8 cellular contexts compared by ENCODE assay signal in genomic region chr2:38602136-38602731, GRCh38. TPM values are rescaled to one million over a fixed set of nuclear protein-coding genes. Genes with fewer than 3 reads are reported as not detected.
A peak's percentile ranks its signal among the peaks of the same experiment; 100 is the strongest.
DNase-seq lines count a peak whose midpoint lies in the region; ATAC-seq and TF ChIP-seq lines count a peak whose summit lies in the region.

No MANE protein-coding gene starts in this region.

- H3K4me1 Mint-ChIP-seq in naive thymus-derived CD4-positive, alpha-beta T cell = peaks cover 29 to 55% (median 49%) of the 10 kb centered on the region in 7 donors

- H3K27me3 ChIP-seq in Karpas-422 (ENCODE audit: low read length) (no peaks in the 10 kb centered on the region), thymus (ENCODE audit: control insufficient read depth, insufficient read depth) (no peaks in the 10 kb centered on the region)
- no peaks in the 10 kb centered on the region for H3K27me3 ChIP-seq in naive thymus-derived CD4-positive, alpha-beta T cell (ENCODE audit: control insufficient read depth in 2 of 2, insufficient read depth in 2 of 2, low read length in 2 of 2)

- H3K4me3 Mint-ChIP-seq in naive thymus-derived CD4-positive, alpha-beta T cell = peak overlapping the region; percentile 84 to 97 (median 92)

- H3K4me2 ChIP-seq in Karpas-422 (ENCODE audit: low read depth, low read length, poor library complexity, severe bottlenecking) = peak overlapping the region; percentile 97

- peak overlapping the region; percentile 64 to 89 (median 83) for H3K27ac Mint-ChIP-seq in naive thymus-derived CD4-positive, alpha-beta T cell

- peaks cover 0 to 4% (median 0%) of the 10 kb centered on the region in 5 donors for H3K36me3 Mint-ChIP-seq in naive thymus-derived CD4-positive, alpha-beta T cell

- H3K9me3 ChIP-seq in Karpas-422 (ENCODE audit: low read length) (no peaks in the 10 kb centered on the region), thymus (ENCODE audit: control insufficient read depth) (no peaks in the 10 kb centered on the region)
- H3K9me3 ChIP-seq in naive thymus-derived CD4-positive, alpha-beta T cell (ENCODE audit: control insufficient read depth in 2 of 3, low read length in 3 of 3) = no peaks in the 10 kb centered on the region

- intact Hi-C loops in naive thymus-derived CD4-positive, alpha-beta T cell (cut with micrococcal nuclease) = loop anchor here (2.0 to 5.0 kb wide), 6 partner anchors 25 to 520 kb away; partner anchors contain the start of genes SOS1 (in 2 of the 2) and ATL2 (in 1 of the 2)

- POLR2A ChIA-PET in naive thymus-derived CD4-positive, alpha-beta T cell (lab: Charles Lee) = interaction anchor here (0.6 to 6.4 kb wide), 14 partner anchors 12 to 148 kb away, joined by 3 to 61 read pairs (median 4); partner anchors contain the start of genes GALM and SRSF7

- ATAC-seq in GM21528 (IDR thresholded peaks at IDR 0.05; ENCODE audit: low FRiP score, unreplicated experiment) = peak; percentile 17
- ATAC-seq in naive thymus-derived CD4-positive, alpha-beta T cell = peak; percentile 9

- peaks cover 55% of the 10 kb centered on the region for H3K79me2 ChIP-seq in Karpas-422 (ENCODE audit: low read length)

- peak overlapping the region; percentile 94 for H3K9ac ChIP-seq in Karpas-422 (ENCODE audit: low read length)

- WGBS in thymus = under 1% methylated on average over 74 of the region's 74 CpGs

- H3K27ac ChIP-seq in C4-2B (peak overlapping the region; percentile 88), Karpas-422 (ENCODE audit: low read length) (peak overlapping the region; percentile 91), thymus (ENCODE audit: low read depth) (peak overlapping the region; percentile 91)
- H3K27ac ChIP-seq in naive thymus-derived CD4-positive, alpha-beta T cell (ENCODE audit: low read depth, low read length) = peak overlapping the region; percentile 72

- H2AFZ ChIP-seq in Karpas-422 (ENCODE audit: low read length) = no peak overlapping the region

- DNase-seq in Karpas-422 (peak; percentile 76), activated T-cell treated with anti-CD3 and anti-CD28 coated beads for 24 hours (ENCODE audit: low read depth) (peak; percentile 14), epithelial cell of proximal tubule (ENCODE audit: low read depth) (no peak), SHP77 treated with DMSO at 0.1 percent for 48 hours (lab: John Stamatoyannopoulos, UW) (no peak)
- DNase-seq in naive thymus-derived CD4-positive, alpha-beta T cell = peak; percentile 18 to 60 (median 30)

- H3K27me3 Mint-ChIP-seq in naive thymus-derived CD4-positive, alpha-beta T cell = no peaks in the 10 kb centered on the region

- H3K4me3 ChIP-seq in Karpas-422 (ENCODE audit: low read length) (peak overlapping the region; percentile 85), epithelial cell of proximal tubule (ENCODE audit: low read depth, low read length) (peak overlapping the region; percentile 89), thymus (ENCODE audit: low read length) (peak overlapping the region; percentile 99)
- peak overlapping the region; percentile 86 for H3K4me3 ChIP-seq in naive thymus-derived CD4-positive, alpha-beta T cell (ENCODE audit: low read length)

- no peaks in the 10 kb centered on the region for H3K9me2 ChIP-seq in Karpas-422 (replicated peaks; ENCODE audit: insufficient read depth, low read length)

- peaks cover 11% of the 10 kb centered on the region; the same call in 1 of the 2 replicates for H3K36me3 ChIP-seq in Karpas-422 (ENCODE audit: insufficient read depth, low read length)
- H3K36me3 ChIP-seq in naive thymus-derived CD4-positive, alpha-beta T cell (ENCODE audit: control insufficient read depth in 2 of 3, insufficient read depth in 3 of 3, low read length in 3 of 3) = peaks cover 0 to 11% (median 0%) of the 10 kb centered on the region in 3 experiments
- H3K36me3 ChIP-seq in thymus (ENCODE audit: control insufficient read depth, insufficient read depth) = no peaks in the 10 kb centered on the region

- peaks cover 75% of the 10 kb centered on the region for H3K4me1 ChIP-seq in Karpas-422 (ENCODE audit: low read length)
- H3K4me1 ChIP-seq in naive thymus-derived CD4-positive, alpha-beta T cell (ENCODE audit: control insufficient read depth in 2 of 2, insufficient read depth in 2 of 2, low read length in 2 of 2) = peaks cover 11 to 15% of the 10 kb centered on the region in 2 donors
- H3K4me1 ChIP-seq in thymus (ENCODE audit: control insufficient read depth, insufficient read depth, low read length) = peaks cover 6% of the 10 kb centered on the region

- CTCF ChIA-PET in naive thymus-derived CD4-positive, alpha-beta T cell (lab: Charles Lee) = interaction anchor here (0.6 to 3.8 kb wide), 8 partner anchors 18 to 139 kb away, joined by 3 to 16 read pairs (median 5); no protein-coding TSS in a partner anchor

- H4K20me1 ChIP-seq in Karpas-422 (ENCODE audit: insufficient read depth, low read depth, low read length) = peaks cover 21% of the 10 kb centered on the region

- TF ChIP-seq CTCF in C4-2B (conservative IDR thresholded peaks at IDR 0.05) = no peak
- TF ChIP-seq CTCF in epithelial cell of proximal tubule (conservative IDR thresholded peaks at IDR 0.05; ENCODE audit: low read depth, low read length) = no peak

- no peaks in the 10 kb centered on the region for H3K9me3 Mint-ChIP-seq in naive thymus-derived CD4-positive, alpha-beta T cell

RNA-seq across cellular contexts. Expression of gene HNRNPLL, which starts 0.5 kb away (rescaled TPM):
- total RNA-seq in Karpas-422 (2014; rRNA removed; shearing (Covaris generic); ENCODE audit: low replicate concordance) = 58.3 and 131 TPM in 2 replicates
- total RNA-seq in epithelial cell of proximal tubule = 27.1 and 29.6 TPM in 2 replicates
- 10 to 100 TPM; 10.1 to 66.8 (median 30.2) TPM for total RNA-seq in naive thymus-derived CD4-positive, alpha-beta T cell
- 10 to 100 TPM; 14.1 to 16.4 TPM for polyA plus RNA-seq in naive thymus-derived CD4-positive, alpha-beta T cell
- 24.1 TPM for polyA plus RNA-seq in thymus

Comparison
In these comparisons a context has a peak if more than half of its experiments do, and no peak if none do; other contexts are left out.
1. DNase-seq: peak in Karpas-422 (single experiment), activated T-cell treated with anti-CD3 and anti-CD28 coated beads for 24 hours (single experiment) and naive thymus-derived CD4-positive, alpha-beta T cell (9 of 9); none in epithelial cell of proximal tubule (single experiment) and SHP77 treated with DMSO at 0.1 percent for 48 hours (single experiment).
2. Peak in every context shown above with its lines, with median percentiles within 50 percentile points of each other: H3K27ac ChIP-seq and H3K4me3 ChIP-seq.